In genomic region chr17:40191237-40192208, GRCh38 we compare ENCODE assay signal across 8 cellular contexts. TPM values are rescaled to one million over a fixed set of nuclear protein-coding genes. Genes with fewer than 3 reads are reported as not detected.
DNase-seq lines count a peak whose midpoint lies in the region; ATAC-seq, FAIRE-seq and TF ChIP-seq lines count a peak whose summit lies in the region.

No MANE protein-coding gene starts in this region.

- intact Hi-C loops in Calu3 (cut with micrococcal nuclease; ENCODE audit: unreplicated experiment) = no loop called here

- peaks cover 16% of the 10 kb centered on the region for H3K4me1 ChIP-seq in keratinocyte (ENCODE audit: control insufficient read depth, extremely low read depth, insufficient read depth, low read length)

- H3K27ac Mint-ChIP-seq in Calu3 (ENCODE audit: unreplicated experiment) = no peak overlapping the region

- no peak for FAIRE-seq in keratinocyte (lab: Jason Lieb, UNC)

- H3K27me3 Mint-ChIP-seq in Calu3 (ENCODE audit: unreplicated experiment) = no peaks in the 10 kb centered on the region

- TF ChIP-seq POLR2A in NB4 (IDR thresholded peaks at IDR 0.05; ENCODE audit: extremely low read depth, insufficient read length) = no peak

- no peaks in the 10 kb centered on the region for H3K9me3 Mint-ChIP-seq in Calu3 (ENCODE audit: low read depth, unreplicated experiment)

- H3K4me1 Mint-ChIP-seq in Calu3 (ENCODE audit: low read depth, unreplicated experiment) = no peaks in the 10 kb centered on the region

- peak; percentile 56 for ATAC-seq in GM21576 (IDR thresholded peaks at IDR 0.05; ENCODE audit: unreplicated experiment)

- H3K27me3 ChIP-seq in keratinocyte (ENCODE audit: control insufficient read depth, extremely low read depth, insufficient read depth, low read length) = no peaks in the 10 kb centered on the region

- peak overlapping the region; percentile 63 for H3K4me2 ChIP-seq in keratinocyte (ENCODE audit: control insufficient read depth, extremely low read depth, insufficient read depth, low read depth, low read length)

- no peaks in the 10 kb centered on the region for H3K9me3 ChIP-seq in keratinocyte (ENCODE audit: control insufficient read depth, low read depth, low read length)

- peaks cover 5% of the 10 kb centered on the region for H3K36me3 Mint-ChIP-seq in Calu3 (ENCODE audit: insufficient read depth, unreplicated experiment)

- no TSS peak for BruUV-seq in Calu3 (replicated peaks; lab: Mats Ljungman, UMichigan)

- no peak overlapping the region for H3K27ac ChIP-seq in keratinocyte (ENCODE audit: control insufficient read depth, insufficient read depth, low read length)

- no peak overlapping the region for H3K4me3 Mint-ChIP-seq in Calu3 (ENCODE audit: low read depth, unreplicated experiment)

- dilution Hi-C loops in keratinocyte (cut with MboI; ENCODE audit: extremely low pct_ligation_motif_present, low sequenced_read_pairs) = no loop called here

- peak overlapping the region; percentile 12 for H3K9ac ChIP-seq in keratinocyte (ENCODE audit: control insufficient read depth, extremely low read depth, insufficient read depth, low read length)

- peak; percentile 93 for DNase-seq in D341Med (ENCODE audit: low spot score)
- peak; percentile 64 for DNase-seq in NB4 (ENCODE audit: low read depth)
- DNase-seq in activated CD4-positive, CD25-positive, alpha-beta regulatory T cell (lab: John Stamatoyannopoulos, UW) = peak; percentile 28 to 40 (median 36)
- peak; percentile 78 for DNase-seq in cerebellar cortex (ENCODE audit: low spot score)
- DNase-seq in keratinocyte (ENCODE audit: low read depth, low spot score) = no peak
- peak; percentile 39 to 47 for DNase-seq in stimulated activated CD4-positive, alpha-beta T cell treated with anti-CD3 and anti-CD28 coated beads, Interleukin-15, amount 100 ng/mL, for 1 hour (ENCODE audit: low read depth in 1 of 2, low spot score in 1 of 2)
- DNase-seq in Calu3 = no peak

- H3K36me3 ChIP-seq in keratinocyte (ENCODE audit: control insufficient read depth in 2 of 2, extremely low read depth in 1 of 2, insufficient read depth in 2 of 2, low read length in 2 of 2) = peaks cover 16 to 17% of the 10 kb centered on the region in 2 experiments

- H3K4me3 ChIP-seq in NB4 (ENCODE audit: low read depth, low read length) (no peak overlapping the region), keratinocyte (ENCODE audit: control insufficient read depth in 2 of 3, extremely low read depth in 1 of 3, insufficient read depth in 2 of 3, low read depth in 1 of 3, low read length in 3 of 3) (peak overlapping the region in 2 of 3 experiments; percentile 35 to 62)

- TF ChIP-seq CTCF in NB4 (IDR thresholded peaks at IDR 0.05; ENCODE audit: low read depth, low read length) (peak; percentile 68), keratinocyte (optimal IDR thresholded peaks at IDR 0.05 in 1 of 3, IDR thresholded peaks at IDR 0.05 in 1 of 3, conservative IDR thresholded peaks at IDR 0.05 in 1 of 3; ENCODE audit: extremely low read depth in 1 of 3, insufficient read depth in 2 of 3, low read length in 3 of 3) (peak; percentile 57 to 90 (median 67)), Calu3 (IDR thresholded peaks at IDR 0.05; ENCODE audit: unreplicated experiment) (no peak)

- H3K9me1 ChIP-seq in keratinocyte (ENCODE audit: control insufficient read depth, extremely low read depth, insufficient read depth, low read length) = no peaks in the 10 kb centered on the region

- CTCF ChIA-PET in Calu3 (lab: Charles Lee) = interaction anchor here (0.6 to 14.0 kb wide), 13 partner anchors 11 to 178 kb away, joined by 3 to 145 read pairs (median 5); partner anchors contain the start of genes RAPGEFL1 and WIPF2

- H3K79me2 ChIP-seq in keratinocyte (ENCODE audit: control insufficient read depth, insufficient read depth, low read length) = no peaks in the 10 kb centered on the region

- H2AFZ ChIP-seq in keratinocyte (ENCODE audit: control insufficient read depth, low read length) = no peak overlapping the region

- H4K20me1 ChIP-seq in keratinocyte (ENCODE audit: control insufficient read depth, extremely low read depth, insufficient read depth, low read length) = no peaks in the 10 kb centered on the region

RNA-seq across cellular contexts. Expression of gene RAPGEFL1, which starts 14.3 kb away (rescaled TPM):
- polyA plus RNA-seq in keratinocyte = 13.2 to 37.6 TPM (median 21.8 TPM) in 3 replicates
- polyA plus RNA-seq in keratinocyte (2011; ENCODE audit: low read depth) = 36.7 TPM
- 12.2 and 17.2 TPM in 2 replicates for polyA plus RNA-seq in keratinocyte (2011; cell fraction: cytosol; rRNA removed)
- 56.0 and 73.6 TPM in 2 replicates for polyA plus RNA-seq in keratinocyte (2011; cell fraction: nucleus; rRNA removed)
- polyA plus RNA-seq in keratinocyte (2012; ENCODE audit: low replicate concordance) = 10.0 and 79.0 TPM in 2 replicates
- polyA minus RNA-seq in keratinocyte = 27.5 to 39.7 TPM (median 28.6 TPM) in 3 replicates
- polyA minus RNA-seq in keratinocyte (2011; cell fraction: cytosol; rRNA and poly(A)+ RNA removed) = 13.4 TPM
- 21.4 and 23.1 TPM in 2 replicates for polyA minus RNA-seq in keratinocyte (2011; cell fraction: nucleus; rRNA and poly(A)+ RNA removed)
- 57.9 and 86.3 TPM in 2 replicates for total RNA-seq in Calu3 (2022)

RNA-seq across cellular contexts. Expression of gene WIPF2, which starts 27.6 kb away (rescaled TPM):
- 7.4 to 11.1 TPM (median 8.5 TPM) in 3 replicates for polyA plus RNA-seq in keratinocyte
- polyA plus RNA-seq in keratinocyte (2011; ENCODE audit: low read depth) = 16.2 TPM
- 7.8 and 9.1 TPM in 2 replicates for polyA plus RNA-seq in keratinocyte (2011; cell fraction: cytosol; rRNA removed)
- 15.6 and 17.1 TPM in 2 replicates for polyA plus RNA-seq in keratinocyte (2011; cell fraction: nucleus; rRNA removed)
- polyA plus RNA-seq in keratinocyte (2012; ENCODE audit: low replicate concordance) = 16.7 and 24.5 TPM in 2 replicates
- 9.4 to 21.3 TPM (median 9.4 TPM) in 3 replicates for polyA minus RNA-seq in keratinocyte
- 7.1 TPM for polyA minus RNA-seq in keratinocyte (2011; cell fraction: cytosol; rRNA and poly(A)+ RNA removed)
- 7.1 and 10.7 TPM in 2 replicates for polyA minus RNA-seq in keratinocyte (2011; cell fraction: nucleus; rRNA and poly(A)+ RNA removed)
- 327 and 376 TPM in 2 replicates for total RNA-seq in Calu3 (2022)

RNA-seq across cellular contexts. Expression of gene CASC3, which starts 51.2 kb away (rescaled TPM):
- 17.3 to 32.1 TPM (median 26.9 TPM) in 3 replicates for polyA plus RNA-seq in keratinocyte
- polyA plus RNA-seq in keratinocyte (2011; ENCODE audit: low read depth) = 37.1 TPM
- polyA plus RNA-seq in keratinocyte (2011; cell fraction: cytosol; rRNA removed) = 15.8 and 24.7 TPM in 2 replicates
- 70.6 and 74.1 TPM in 2 replicates for polyA plus RNA-seq in keratinocyte (2011; cell fraction: nucleus; rRNA removed)
- polyA plus RNA-seq in keratinocyte (2012; ENCODE audit: low replicate concordance) = 27.0 and 27.8 TPM in 2 replicates
- polyA minus RNA-seq in keratinocyte = 12.6 to 81.1 TPM (median 23.1 TPM) in 3 replicates
- 16.5 TPM for polyA minus RNA-seq in keratinocyte (2011; cell fraction: cytosol; rRNA and poly(A)+ RNA removed)
- 12.3 and 18.8 TPM in 2 replicates for polyA minus RNA-seq in keratinocyte (2011; cell fraction: nucleus; rRNA and poly(A)+ RNA removed)
- 541 and 621 TPM in 2 replicates for total RNA-seq in Calu3 (2022)

Comparison
In these comparisons a context has a peak if more than half of its experiments do, and no peak if none do; other contexts are left out.
1. DNase-seq: peak in D341Med (single experiment), NB4 (single experiment), activated CD4-positive, CD25-positive, alpha-beta regulatory T cell (4 of 4), cerebellar cortex (single experiment) and stimulated activated CD4-positive, alpha-beta T cell treated with anti-CD3 and anti-CD28 coated beads, Interleukin-15, amount 100 ng/mL, for 1 hour (2 of 2); none in keratinocyte (single experiment) and Calu3 (single experiment).